In the genomic region with DNA sequence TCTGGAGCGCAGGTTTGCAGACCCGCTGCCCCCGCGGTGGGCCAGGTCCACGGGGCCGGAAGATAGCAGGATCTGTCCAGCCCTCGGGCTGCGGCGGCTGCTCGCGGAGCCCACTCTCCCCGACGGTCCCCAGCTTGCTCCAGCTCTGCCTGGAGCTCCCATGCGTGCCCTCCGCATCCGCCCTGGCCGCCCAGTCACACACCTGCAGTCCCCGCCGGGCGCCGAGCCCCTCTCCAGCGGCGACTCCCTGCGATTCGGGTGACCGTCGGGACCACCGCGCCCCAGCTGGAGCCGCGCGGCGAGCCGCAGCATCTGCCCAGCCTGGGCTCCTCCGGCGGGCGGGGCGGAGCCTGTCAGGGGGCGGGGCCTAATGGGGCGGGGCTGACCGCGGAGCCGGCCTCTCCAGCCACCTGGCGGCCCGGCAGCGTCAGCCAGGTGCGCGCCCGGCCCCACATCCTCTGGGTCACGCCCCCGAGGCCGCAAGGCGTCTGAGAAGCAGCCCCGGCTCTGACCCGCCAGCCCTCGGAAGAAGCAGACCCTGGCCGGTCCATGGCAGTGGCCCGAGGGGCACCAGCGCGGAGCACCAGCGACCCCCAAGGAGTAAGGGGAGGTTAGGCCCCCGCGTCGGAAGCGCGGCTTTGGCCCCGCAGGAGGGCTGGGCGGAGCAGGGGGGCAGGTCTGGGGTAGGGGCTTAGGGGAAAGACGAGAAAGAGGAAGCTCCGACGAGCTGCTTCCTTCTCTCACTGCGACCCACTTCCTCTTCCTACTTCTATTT, we compare ENCODE assay signal across 9 cellular contexts. TPM values are rescaled to one million over a fixed set of nuclear protein-coding genes. Genes with fewer than 3 reads are reported as not detected.
DNase-seq lines count a peak whose midpoint lies in the region; ATAC-seq lines count a peak whose summit lies in the region.
"Had no signal": no experiment of that assay in that cellular context is flagged by ENCODE, and none has a peak within 500 bp of the region (broad histone marks: within the 10 kb centered on the region; RNA-seq: fewer than 3 reads in every experiment).

A gene with protein sequence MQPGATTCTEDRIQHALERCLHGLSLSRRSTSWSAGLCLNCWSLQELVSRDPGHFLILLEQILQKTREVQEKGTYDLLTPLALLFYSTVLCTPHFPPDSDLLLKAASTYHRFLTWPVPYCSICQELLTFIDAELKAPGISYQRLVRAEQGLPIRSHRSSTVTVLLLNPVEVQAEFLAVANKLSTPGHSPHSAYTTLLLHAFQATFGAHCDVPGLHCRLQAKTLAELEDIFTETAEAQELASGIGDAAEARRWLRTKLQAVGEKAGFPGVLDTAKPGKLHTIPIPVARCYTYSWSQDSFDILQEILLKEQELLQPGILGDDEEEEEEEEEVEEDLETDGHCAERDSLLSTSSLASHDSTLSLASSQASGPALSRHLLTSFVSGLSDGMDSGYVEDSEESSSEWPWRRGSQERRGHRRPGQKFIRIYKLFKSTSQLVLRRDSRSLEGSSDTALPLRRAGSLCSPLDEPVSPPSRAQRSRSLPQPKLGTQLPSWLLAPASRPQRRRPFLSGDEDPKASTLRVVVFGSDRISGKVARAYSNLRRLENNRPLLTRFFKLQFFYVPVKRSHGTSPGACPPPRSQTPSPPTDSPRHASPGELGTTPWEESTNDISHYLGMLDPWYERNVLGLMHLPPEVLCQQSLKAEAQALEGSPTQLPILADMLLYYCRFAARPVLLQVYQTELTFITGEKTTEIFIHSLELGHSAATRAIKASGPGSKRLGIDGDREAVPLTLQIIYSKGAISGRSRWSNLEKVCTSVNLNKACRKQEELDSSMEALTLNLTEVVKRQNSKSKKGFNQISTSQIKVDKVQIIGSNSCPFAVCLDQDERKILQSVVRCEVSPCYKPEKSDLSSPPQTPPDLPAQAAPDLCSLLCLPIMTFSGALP (minus strand): TSS at position 314 of the 775 bp plus-strand sequence. CDS start 54,213 bp downstream, outside the sequence.

- peak within 1 kb of the TSS; percentile 88 for H3K4me3 Mint-ChIP-seq in activated naive CD4-positive, alpha-beta T cell treated with anti-CD3 and anti-CD28 coated beads, Interleukin-2, amount 50 U/mL, for 24 hours

- H3K36me3 Mint-ChIP-seq in activated naive CD4-positive, alpha-beta T cell treated with anti-CD3 and anti-CD28 coated beads, Interleukin-2, amount 50 U/mL, for 24 hours: peaks cover 17% of the 10 kb centered on the region

- H3K9me3 Mint-ChIP-seq in activated naive CD4-positive, alpha-beta T cell treated with anti-CD3 and anti-CD28 coated beads, Interleukin-2, amount 50 U/mL, for 24 hours: peaks cover 17% of the 10 kb centered on the region

- H3K4me1 Mint-ChIP-seq in activated naive CD4-positive, alpha-beta T cell treated with anti-CD3 and anti-CD28 coated beads, Interleukin-2, amount 50 U/mL, for 24 hours: peaks cover 48% of the 10 kb centered on the region

- no peaks in the 10 kb centered on the region for H3K27me3 Mint-ChIP-seq in activated naive CD4-positive, alpha-beta T cell treated with anti-CD3 and anti-CD28 coated beads, Interleukin-2, amount 50 U/mL, for 24 hours

- ATAC-seq in GM18502 (IDR thresholded peaks at IDR 0.05; ENCODE audit: poor library complexity, unreplicated experiment): peak; percentile 70
- ATAC-seq in HG02870 (IDR thresholded peaks at IDR 0.05; ENCODE audit: unreplicated experiment): peak; percentile 65
- peak; percentile 74 for ATAC-seq in left lobe of liver

- H3K27ac Mint-ChIP-seq in activated naive CD4-positive, alpha-beta T cell treated with anti-CD3 and anti-CD28 coated beads, Interleukin-2, amount 50 U/mL, for 24 hours: peak within 1 kb of the TSS; percentile 97

- DNase-seq in SKM-1 treated with dmso at 0.1 percent for 144 hours (lab: John Stamatoyannopoulos, UW; ENCODE audit: unreplicated experiment) (peak; percentile 68), left lobe of liver (ENCODE audit: low spot score) (no peak), NCI-H446 treated with DMSO at 0.1 percent for 48 hours (lab: John Stamatoyannopoulos, UW) (no peak), KG1 (lab: John Stamatoyannopoulos, UW) (no peak)
- DNase-seq in stimulated activated CD8-positive, alpha-beta memory T cell treated with anti-CD3 and anti-CD28 coated beads, Interleukin-12 subunit alpha, Interleukin-12 subunit beta, amount 100 ng/mL, for 1 hour (ENCODE audit: low read depth): peak; percentile 57

RNA-seq across cellular contexts. Expression of the gene that starts here (rescaled TPM):
- total RNA-seq in left lobe of liver: 3.3 TPM
- total RNA-seq: LHCN-M2 had no signal

Comparison
In these comparisons a context has a peak if more than half of its experiments do, and no peak if none do; other contexts are left out.
1. DNase-seq: peak in SKM-1 treated with dmso at 0.1 percent for 144 hours (single experiment) and stimulated activated CD8-positive, alpha-beta memory T cell treated with anti-CD3 and anti-CD28 coated beads, Interleukin-12 subunit alpha, Interleukin-12 subunit beta, amount 100 ng/mL, for 1 hour (single experiment); none in left lobe of liver (single experiment), NCI-H446 treated with DMSO at 0.1 percent for 48 hours (single experiment) and KG1 (single experiment).
2. Peak in every context shown above with its lines, with median percentiles within 50 percentile points of each other: ATAC-seq.